In genomic region chr1:167617100-167617949, GRCh38 we compare ENCODE assay signal across 8 cellular contexts. TPM values are rescaled to one million over a fixed set of nuclear protein-coding genes. Genes with fewer than 3 reads are reported as not detected.
DNase-seq lines count a peak whose midpoint lies in the region; ATAC-seq lines count a peak whose summit lies in the region.

No MANE protein-coding gene starts in this region.

- CTCF ChIA-PET in activated CD8-positive, alpha-beta T cell treated with anti-CD3 and anti-CD28 coated beads, Interleukin-2, amount 10 ng/mL, durations not matched to agents 7 days and 5 days (lab: Charles Lee), result interaction anchor here (1.1 to 5.2 kb wide), 10 partner anchors 9 to 349 kb away, joined by 3 to 57 read pairs (median 4); no protein-coding TSS in a partner anchor

- peak overlapping the region; percentile 95 for H3K27ac Mint-ChIP-seq in activated CD8-positive, alpha-beta T cell treated with anti-CD3 and anti-CD28 coated beads, Interleukin-2, amount 10 ng/mL, durations not matched to agents 7 days and 5 days

- ATAC-seq in GM19035 (IDR thresholded peaks at IDR 0.05; ENCODE audit: unreplicated experiment) (peak; percentile 76), HG03442 (IDR thresholded peaks at IDR 0.05; ENCODE audit: unreplicated experiment) (peak; percentile 71), left ventricle myocardium superior (peak; percentile 84)
- peak; percentile 86 for ATAC-seq in activated CD8-positive, alpha-beta T cell treated with anti-CD3 and anti-CD28 coated beads, Interleukin-2, amount 10 ng/mL, durations not matched to agents 7 days and 5 days

- peak overlapping the region; percentile 68 for H3K4me3 Mint-ChIP-seq in activated CD8-positive, alpha-beta T cell treated with anti-CD3 and anti-CD28 coated beads, Interleukin-2, amount 10 ng/mL, durations not matched to agents 7 days and 5 days

- no peak overlapping the region for H3K4me3 ChIP-seq in skin epidermis

- peaks cover 57% of the 10 kb centered on the region for H3K4me1 Mint-ChIP-seq in activated CD8-positive, alpha-beta T cell treated with anti-CD3 and anti-CD28 coated beads, Interleukin-2, amount 10 ng/mL, durations not matched to agents 7 days and 5 days (ENCODE audit: low read depth)

- no peaks in the 10 kb centered on the region for H3K27me3 Mint-ChIP-seq in activated CD8-positive, alpha-beta T cell treated with anti-CD3 and anti-CD28 coated beads, Interleukin-2, amount 10 ng/mL, durations not matched to agents 7 days and 5 days (ENCODE audit: low read depth)

- H3K36me3 Mint-ChIP-seq in activated CD8-positive, alpha-beta T cell treated with anti-CD3 and anti-CD28 coated beads, Interleukin-2, amount 10 ng/mL, durations not matched to agents 7 days and 5 days (ENCODE audit: low read depth), result peaks cover 15% of the 10 kb centered on the region

- POLR2A ChIA-PET in activated CD8-positive, alpha-beta T cell treated with anti-CD3 and anti-CD28 coated beads, Interleukin-2, amount 10 ng/mL, durations not matched to agents 7 days and 5 days (lab: Charles Lee), result interaction anchor here (1.2 to 3.6 kb wide), 3 partner anchors 11 to 20 kb away, joined by 4 to 47 read pairs (median 26); partner anchors contain the start of gene RCSD1

- peak; percentile 60 for DNase-seq in A172 (ENCODE audit: low spot score)
- peak; percentile 45 for DNase-seq in activated CD8-positive, alpha-beta T cell treated with anti-CD3 and anti-CD28 coated beads, Interleukin-2, amount 10 ng/mL, durations not matched to agents 7 days and 5 days
- peak; percentile 49 for DNase-seq in left ventricle myocardium superior
- no peak for DNase-seq in ureter (ENCODE audit: low spot score)
- no peak for DNase-seq in epidermal melanocyte (ENCODE audit: insufficient read length, low spot score)

- H3K9me3 Mint-ChIP-seq in activated CD8-positive, alpha-beta T cell treated with anti-CD3 and anti-CD28 coated beads, Interleukin-2, amount 10 ng/mL, durations not matched to agents 7 days and 5 days (ENCODE audit: insufficient read depth), result peaks cover 10% of the 10 kb centered on the region

- intact Hi-C loops in left ventricle myocardium superior (cut with micrococcal nuclease), result no loop called here

- peak overlapping the region in 17 of 21 experiments; percentile 4 to 89 (median 69) for H3K27ac ChIP-seq in skin epidermis

RNA-seq across cellular contexts. Expression of gene RCSD1, which starts 12.7 kb away (rescaled TPM):
- 0.29 and 0.36 TPM in 2 replicates for total RNA-seq in A172 (2014; rRNA removed; shearing (Covaris generic))
- 100 to 1,000 TPM; 143 to 145 TPM for total RNA-seq in activated CD8-positive, alpha-beta T cell treated with anti-CD3 and anti-CD28 coated beads, Interleukin-2, amount 10 ng/mL, durations not matched to agents 7 days and 5 days
- total RNA-seq in left ventricle myocardium superior, result 45.3 TPM
- total RNA-seq in ureter, result 8.7 TPM

Comparison
In these comparisons a context has a peak if more than half of its experiments do, and no peak if none do; other contexts are left out.
1. DNase-seq: peak in A172 (single experiment), activated CD8-positive, alpha-beta T cell treated with anti-CD3 and anti-CD28 coated beads, Interleukin-2, amount 10 ng/mL, durations not matched to agents 7 days and 5 days (single experiment) and left ventricle myocardium superior (single experiment); none in ureter (single experiment) and epidermal melanocyte (single experiment).
2. Peak in every context shown above with its lines, with median percentiles within 50 percentile points of each other: ATAC-seq.